9 cellular contexts compared by ENCODE assay signal in the genomic region with DNA sequence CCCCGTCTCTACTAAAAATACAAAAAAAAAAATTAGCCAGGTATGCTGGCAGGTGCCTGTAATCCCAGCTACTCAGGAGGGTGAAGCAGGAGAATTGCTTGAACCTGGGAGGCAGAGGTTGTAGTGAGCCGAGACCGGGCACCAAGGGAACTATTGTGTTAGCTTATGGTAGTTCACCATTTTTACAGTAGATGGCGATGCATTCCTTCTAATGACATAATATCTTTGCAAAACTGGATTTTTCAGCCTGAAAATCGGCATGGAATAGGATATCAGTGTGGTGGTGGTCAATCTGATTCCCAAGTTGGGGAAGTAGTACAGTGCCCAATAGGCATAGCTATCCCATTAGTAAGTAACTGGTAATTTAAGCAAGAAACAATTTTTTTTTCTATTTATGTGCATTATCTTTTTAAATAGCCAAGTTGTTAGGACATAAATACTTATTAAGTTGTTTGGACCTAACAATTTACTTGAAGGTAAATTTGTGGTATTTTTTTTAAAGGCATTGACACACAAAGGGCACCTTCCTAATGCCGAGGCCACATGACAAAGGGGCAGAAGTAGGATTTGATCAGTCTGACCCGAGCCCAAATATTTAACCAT. TPM values are rescaled to one million over a fixed set of nuclear protein-coding genes. Genes with fewer than 3 reads are reported as not detected.
DNase-seq lines count a peak whose midpoint lies in the region; ATAC-seq, FAIRE-seq and TF ChIP-seq lines count a peak whose summit lies in the region.
"Had no signal": no experiment of that assay in that cellular context is flagged by ENCODE, and none has a peak within 500 bp of the region (broad histone marks: within the 10 kb centered on the region; RNA-seq: fewer than 3 reads in every experiment).

No MANE protein-coding gene starts in this region.

- TF ChIP-seq CTCF in astrocyte (IDR thresholded peaks at IDR 0.05; ENCODE audit: insufficient read depth, low read depth, low read length) = peak; percentile 75

- H2AFZ ChIP-seq in GM23248 = 0 out of 2 replicates have a peak overlapping the region, but pooled peaks have one; percentile 13
- H2AFZ ChIP-seq in astrocyte (ENCODE audit: low read depth, low read length) = no peak overlapping the region

- in situ Hi-C loops in GM23248 (cut with MboI) = no loop called here

- H3K4me1 Mint-ChIP-seq in astrocyte (ENCODE audit: low read depth, unreplicated experiment) = no peaks in the 10 kb centered on the region
- H3K4me1 Mint-ChIP-seq in stimulated activated naive B cell treated with anti-CD40 and anti-IgM and Interleukin-4, amounts not matched to agents 10 μg/mL and 1 μg/mL and 100 μg/mL, for 72 hours = peaks cover 0 to 1% of the 10 kb centered on the region in 2 donors

- no peaks in the 10 kb centered on the region for H3K36me3 Mint-ChIP-seq in astrocyte (ENCODE audit: low read depth, unreplicated experiment)
- H3K36me3 Mint-ChIP-seq in stimulated activated naive B cell treated with anti-CD40 and anti-IgM and Interleukin-4, amounts not matched to agents 10 μg/mL and 1 μg/mL and 100 μg/mL, for 72 hours = no peaks in the 10 kb centered on the region

- no peaks in the 10 kb centered on the region for H3K36me3 ChIP-seq in GM23248 (ENCODE audit: low read depth)
- H3K36me3 ChIP-seq in astrocyte (ENCODE audit: insufficient read depth, low read length) = no peaks in the 10 kb centered on the region

- no peak overlapping the region for H3K27ac ChIP-seq in GM23248
- no peak overlapping the region for H3K27ac ChIP-seq in astrocyte (ENCODE audit: low read depth, low read length)

- no peak overlapping the region for H3K4me3 Mint-ChIP-seq in astrocyte (ENCODE audit: unreplicated experiment)
- H3K4me3 Mint-ChIP-seq in stimulated activated naive B cell treated with anti-CD40 and anti-IgM and Interleukin-4, amounts not matched to agents 10 μg/mL and 1 μg/mL and 100 μg/mL, for 72 hours = no peak overlapping the region

- no peak overlapping the region for H3K9ac ChIP-seq in GM23248
- H3K9ac ChIP-seq in astrocyte (ENCODE audit: low read length) = no peak overlapping the region

- ATAC-seq in stimulated activated naive B cell treated with anti-CD40 and anti-IgM and Interleukin-4, amounts not matched to agents 10 μg/mL and 1 μg/mL and 100 μg/mL, for 72 hours (replicated peaks) = peak; percentile 72
- ATAC-seq in HG03460 (IDR thresholded peaks at IDR 0.05; ENCODE audit: unreplicated experiment) = no peak

- no peaks in the 10 kb centered on the region for H3K79me2 ChIP-seq in GM23248 (ENCODE audit: insufficient read depth)
- no peaks in the 10 kb centered on the region for H3K79me2 ChIP-seq in astrocyte (ENCODE audit: insufficient read depth, low read length)

- DNase-seq in DMS114 treated with DMSO at 0.1 percent for 48 hours (lab: John Stamatoyannopoulos, UW; ENCODE audit: unreplicated experiment) (peak; percentile 46), GM23248 (peak; percentile 72), NCI-H2227 treated with DMSO at 0.1 percent for 48 hours (lab: John Stamatoyannopoulos, UW) (peak; percentile 79), astrocyte (ENCODE audit: low read depth) (peak; percentile 25), iPS-NIHi11 (ENCODE audit: low spot score) (peak; percentile 51), HPDE6-E6E7 (ENCODE audit: extremely low spot score) (no peak)
- DNase-seq in stimulated activated naive B cell treated with anti-CD40 and anti-IgM and Interleukin-4, amounts not matched to agents 10 μg/mL and 1 μg/mL and 100 μg/mL, for 72 hours = no peak

- H3K4me1 ChIP-seq in GM23248 (ENCODE audit: insufficient read depth) (no peaks in the 10 kb centered on the region), astrocyte (ENCODE audit: insufficient read depth, low read length) (no peaks in the 10 kb centered on the region)

- H3K9me2 ChIP-seq in GM23248 (ENCODE audit: insufficient read depth) = no peaks in the 10 kb centered on the region

- H3K27ac Mint-ChIP-seq in astrocyte (ENCODE audit: unreplicated experiment) = no peak overlapping the region
- H3K27ac Mint-ChIP-seq in stimulated activated naive B cell treated with anti-CD40 and anti-IgM and Interleukin-4, amounts not matched to agents 10 μg/mL and 1 μg/mL and 100 μg/mL, for 72 hours = no peak overlapping the region

- H3K4me3 ChIP-seq in GM23248 (no peak overlapping the region), astrocyte (ENCODE audit: insufficient read depth, low read depth, low read length) (no peak overlapping the region)

- WGBS in GM23248 (ENCODE audit: low coverage in 1 of 2, low lambda C conversion rate in 2 of 2, missing lambda C conversion rate in 2 of 2), 2 experiments = 7 to 10% methylated on average over 7 of the region's 7 CpGs

- no peak for FAIRE-seq in astrocyte (lab: Jason Lieb, UNC)
- FAIRE-seq: TTC549 had no signal

- peaks cover 23% of the 10 kb centered on the region for H3K27me3 Mint-ChIP-seq in astrocyte (ENCODE audit: low read depth, unreplicated experiment)
- H3K27me3 Mint-ChIP-seq in stimulated activated naive B cell treated with anti-CD40 and anti-IgM and Interleukin-4, amounts not matched to agents 10 μg/mL and 1 μg/mL and 100 μg/mL, for 72 hours = peaks cover 4 to 6% of the 10 kb centered on the region in 2 donors

- H3F3A ChIP-seq in GM23248 (ENCODE audit: insufficient read depth) = no peaks in the 10 kb centered on the region

- no peaks in the 10 kb centered on the region for H3K9me3 Mint-ChIP-seq in astrocyte (ENCODE audit: unreplicated experiment)
- H3K9me3 Mint-ChIP-seq in stimulated activated naive B cell treated with anti-CD40 and anti-IgM and Interleukin-4, amounts not matched to agents 10 μg/mL and 1 μg/mL and 100 μg/mL, for 72 hours = no peaks in the 10 kb centered on the region

- H3K9me3 ChIP-seq in GM23248 (ENCODE audit: low read depth) (no peaks in the 10 kb centered on the region), astrocyte (ENCODE audit: insufficient read depth, low read depth, low read length) (no peaks in the 10 kb centered on the region)

- no peaks in the 10 kb centered on the region for H4K20me1 ChIP-seq in GM23248 (ENCODE audit: insufficient read depth)
- no peaks in the 10 kb centered on the region for H4K20me1 ChIP-seq in astrocyte (ENCODE audit: insufficient read depth, low read length)

- H3K4me2 ChIP-seq in GM23248 (ENCODE audit: unreplicated experiment) (peak overlapping the region; percentile 28), astrocyte (ENCODE audit: low read length) (no peak overlapping the region)

- no peaks in the 10 kb centered on the region for H3K27me3 ChIP-seq in GM23248 (replicated peaks; ENCODE audit: insufficient read depth)
- peaks cover 7% of the 10 kb centered on the region for H3K27me3 ChIP-seq in astrocyte (ENCODE audit: insufficient read depth, low read length)

RNA-seq across cellular contexts. Expression of a gene that starts 17.6 kb away (rescaled TPM):
- 97.3 and 104 TPM in 2 replicates for total RNA-seq in GM23248 (2014; rRNA removed; shearing (Covaris generic))
- 89.9 and 93.6 TPM in 2 replicates for polyA plus RNA-seq in GM23248 (2016; fragmentation: Nextera tagmentation; extraction: Ambion mirVana)
- 43.9 and 44.7 TPM in 2 replicates for total RNA-seq in astrocyte

RNA-seq across cellular contexts. Expression of a gene that starts 28.3 kb away (rescaled TPM):
- 10.2 and 18.5 TPM in 2 replicates for total RNA-seq in GM23248 (2014; rRNA removed; shearing (Covaris generic))
- polyA plus RNA-seq in GM23248 (2016; fragmentation: Nextera tagmentation; extraction: Ambion mirVana) = 26.6 and 27.6 TPM in 2 replicates
- total RNA-seq in astrocyte = 12.4 TPM in 2 replicates

RNA-seq across cellular contexts. Expression of a gene that starts 49.2 kb away (rescaled TPM):
- total RNA-seq in GM23248 (2014; rRNA removed; shearing (Covaris generic)) = 36.5 and 42.5 TPM in 2 replicates
- 19.2 and 19.9 TPM in 2 replicates for polyA plus RNA-seq in GM23248 (2016; fragmentation: Nextera tagmentation; extraction: Ambion mirVana)
- total RNA-seq in astrocyte = 30.8 and 34.5 TPM in 2 replicates

Comparison
In these comparisons a context has a peak if more than half of its experiments do, and no peak if none do; other contexts are left out.
1. DNase-seq: peak in DMS114 treated with DMSO at 0.1 percent for 48 hours (single experiment), GM23248 (single experiment), NCI-H2227 treated with DMSO at 0.1 percent for 48 hours (single experiment), astrocyte (single experiment) and iPS-NIHi11 (single experiment); none in stimulated activated naive B cell treated with anti-CD40 and anti-IgM and Interleukin-4, amounts not matched to agents 10 μg/mL and 1 μg/mL and 100 μg/mL, for 72 hours (single experiment) and HPDE6-E6E7 (single experiment).